In the genomic region with DNA sequence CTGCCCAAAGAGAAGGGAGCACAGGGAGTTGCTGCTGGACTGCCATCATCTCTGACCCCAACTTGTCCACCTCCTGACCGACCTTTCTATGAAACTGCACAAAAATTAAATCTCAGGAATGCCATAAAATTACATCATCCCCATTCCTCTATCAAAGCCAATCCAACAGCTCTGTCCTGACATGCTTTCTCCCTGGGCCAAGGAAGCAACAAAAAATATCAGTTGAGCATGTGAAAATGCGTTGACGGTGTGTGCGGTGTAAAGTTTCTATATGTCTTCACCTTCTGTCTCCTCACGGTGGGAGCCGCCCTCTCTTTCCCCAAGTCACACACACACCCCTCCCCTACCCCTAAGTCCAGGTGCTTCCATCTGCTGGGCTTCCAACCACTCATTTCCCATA, we compare ENCODE assay signal across 1 cellular context.
TF ChIP-seq lines count a peak whose summit lies in the region.

No MANE protein-coding gene starts in this region.

TF ChIP-seq in K562, 482 proteins besides CTCF, POLR2A, EP300 and RAD21:
- no peak for TF ChIP-seq FOS (IDR thresholded peaks at IDR 0.05; ENCODE audit: extremely low read depth, insufficient read length)
- TF ChIP-seq THRAP3 (IDR thresholded peaks at IDR 0.05; ENCODE audit: borderline replicate concordance), result no peak
- TF ChIP-seq ZNF316 (IDR thresholded peaks at IDR 0.05), result no peak
- no peak for TF ChIP-seq HNRNPLL (IDR thresholded peaks at IDR 0.05; ENCODE audit: low read depth, low read length, poor library complexity, severe bottlenecking)
- no peak for TF ChIP-seq TBP (optimal IDR thresholded peaks at IDR 0.05; ENCODE audit: low read depth, low read length)
